ENCODE assay signal across 13 cellular contexts in the genomic region with DNA sequence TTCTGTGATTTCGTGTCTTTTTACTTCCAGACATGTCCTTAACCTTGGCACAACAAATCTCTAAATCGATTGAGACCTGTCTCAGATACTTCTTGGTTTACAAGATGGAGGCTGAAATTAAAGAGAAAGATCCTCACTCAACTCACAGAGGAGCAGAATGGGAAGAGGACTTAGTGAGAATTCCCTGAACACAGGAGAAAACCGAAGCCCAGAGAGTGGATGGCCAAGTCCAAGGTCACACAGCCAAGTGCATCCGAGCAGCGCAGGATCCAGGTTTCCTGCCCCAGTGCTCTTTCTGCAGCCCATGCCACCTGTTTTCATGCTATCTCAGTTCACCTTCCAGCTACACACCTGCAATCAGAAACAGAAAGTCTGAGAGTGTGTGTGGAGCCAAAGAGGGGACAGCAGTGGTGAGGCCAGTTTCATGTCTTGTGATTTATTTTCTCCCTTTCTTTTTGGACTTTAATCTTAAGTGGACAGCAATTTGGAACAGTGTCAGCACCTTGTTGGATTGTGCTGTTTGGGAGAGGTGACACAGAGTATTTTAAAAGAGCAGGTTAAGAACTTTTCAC. TPM values are rescaled to one million over a fixed set of nuclear protein-coding genes. Genes with fewer than 3 reads are reported as not detected.
DNase-seq lines count a peak whose midpoint lies in the region; ATAC-seq, FAIRE-seq and TF ChIP-seq lines count a peak whose summit lies in the region.
"Had no signal": no experiment of that assay in that cellular context is flagged by ENCODE, and none has a peak within 500 bp of the region (broad histone marks: within the 10 kb centered on the region; RNA-seq: fewer than 3 reads in every experiment).

No MANE protein-coding gene starts in this region.

- peak; percentile 85 for FAIRE-seq in GM12892 (lab: Jason Lieb, UNC)

- H3K36me3 Mint-ChIP-seq in IgD-negative memory B cell (no peaks in the 10 kb centered on the region), memory B cell (peaks cover 1% of the 10 kb centered on the region)

- H3K9me3 Mint-ChIP-seq in IgD-negative memory B cell (peaks cover 0 to 2% (median 0%) of the 10 kb centered on the region in 3 donors), memory B cell (no peaks in the 10 kb centered on the region)

- peaks cover 26 to 36% (median 28%) of the 10 kb centered on the region in 3 donors for H3K4me1 Mint-ChIP-seq in IgD-negative memory B cell
- H3K4me1 Mint-ChIP-seq in memory B cell: peaks cover 28% of the 10 kb centered on the region

- H3K4me3 Mint-ChIP-seq in IgD-negative memory B cell: peak overlapping the region in 3 of 4 donors; percentile 4 to 56 (median 28)
- peak overlapping the region; percentile 56 for H3K4me3 Mint-ChIP-seq in memory B cell

- DNase-seq in GM12892 (ENCODE audit: insufficient read length): no peak
- DNase-seq in memory B cell (ENCODE audit: low spot score in 2 of 2): no peak
- no peak for DNase-seq in NCI-H510A (lab: John Stamatoyannopoulos, UW)
- DNase-seq in GM03348 (ENCODE audit: low spot score): no peak
- no peak for DNase-seq in germinal center (ENCODE audit: low spot score)
- DNase-seq: amniotic stem cell; NCI-H1436; NCI-H524; stimulated activated CD4-positive, alpha-beta T cell treated with anti-CD3 and anti-CD28 coated beads, Interleukin-2, amount 100 ng/mL, for 48 hours; stimulated activated naive CD4-positive, alpha-beta T cell treated with Interleukin-2 at 50 U/mL for 16 hours had no signal

- TF ChIP-seq POLR2A in GM12892 (IDR thresholded peaks at IDR 0.05; ENCODE audit: low read depth, low read length): no peak

- H3K27ac Mint-ChIP-seq in IgD-negative memory B cell: peak overlapping the region in 1 of 3 donors; percentile 0
- H3K27ac Mint-ChIP-seq in memory B cell: peak overlapping the region; percentile 31

- H3K27me3 Mint-ChIP-seq in IgD-negative memory B cell (peaks cover 51% of the 10 kb centered on the region), memory B cell (peaks cover 44% of the 10 kb centered on the region)

- peak; percentile 39 for ATAC-seq in GM21529 (IDR thresholded peaks at IDR 0.05; ENCODE audit: unreplicated experiment)
- no peak for ATAC-seq in memory B cell (ENCODE audit: low read depth)
- ATAC-seq in HG02938 (IDR thresholded peaks at IDR 0.05; ENCODE audit: unreplicated experiment): no peak

RNA-seq across cellular contexts. Expression of a gene that starts 22.9 kb away (rescaled TPM):
- polyA plus RNA-seq in GM12892 (2012; ENCODE audit: missing spikeins): not detected
- polyA plus RNA-seq in IgD-negative memory B cell: not detected

RNA-seq across cellular contexts. Expression of a gene that starts 50.6 kb away (rescaled TPM):
- polyA plus RNA-seq in GM12892 (2012; ENCODE audit: missing spikeins): 85.8 TPM
- polyA plus RNA-seq in IgD-negative memory B cell: 4.9 TPM
